ENCODE assay signal across 9 cellular contexts in genomic region chr9:130043654-130044623, GRCh38. TPM values are rescaled to one million over a fixed set of nuclear protein-coding genes. Genes with fewer than 3 reads are reported as not detected.
DNase-seq lines count a peak whose midpoint lies in the region; ATAC-seq, FAIRE-seq and TF ChIP-seq lines count a peak whose summit lies in the region.
"Had no signal": no experiment of that assay in that cellular context is flagged by ENCODE, and none has a peak within 500 bp of the region (broad histone marks: within the 10 kb centered on the region; RNA-seq: fewer than 3 reads in every experiment).

No MANE protein-coding gene starts in this region.

- no peak for DNase-seq in A549 (ENCODE audit: low read depth in 1 of 2, low spot score in 1 of 2)
- no peak for DNase-seq in astrocyte of the cerebellum (ENCODE audit: low read depth)
- no peak for DNase-seq in SKM-1 (lab: John Stamatoyannopoulos, UW; ENCODE audit: unreplicated experiment)
- no peak for DNase-seq in DMS79 treated with DMSO at 0.1 percent for 48 hours (lab: John Stamatoyannopoulos, UW)
- DNase-seq in RCC 7860 (ENCODE audit: low spot score), result no peak

- H3K9me3 Mint-ChIP-seq in stimulated activated memory B cell treated with anti-CD40 and anti-IgM and Interleukin-4, amounts not matched to agents 10 μg/mL and 1 μg/mL and 100 μg/mL, for 72 hours, result no peaks in the 10 kb centered on the region

- peak overlapping the region; percentile 95 for H3K4me3 Mint-ChIP-seq in stimulated activated memory B cell treated with anti-CD40 and anti-IgM and Interleukin-4, amounts not matched to agents 10 μg/mL and 1 μg/mL and 100 μg/mL, for 72 hours

- POLR2A ChIA-PET in A549 (lab: Yijun Ruan, JAX), result interaction anchor here (2.6 to 4.6 kb wide), 2 partner anchors 10 to 159 kb away, joined by 10 to 28 read pairs; partner anchors contain the start of gene GPR107
- POLR2A ChIA-PET in HEK293 (lab: Yijun Ruan, JAX), result interaction anchor here (0.6 to 4.2 kb wide), 13 partner anchors 9 to 209 kb away, joined by 3 to 42 read pairs (median 3); partner anchors contain the start of gene GPR107

- peak overlapping the region; percentile 94 for H3K4me2 ChIP-seq in A549

- in situ Hi-C loops in astrocyte of the cerebellum (cut with HindIII; ENCODE audit: low sequenced_read_pairs), result no loop called here

- H3K27ac ChIP-seq in A549, result peak overlapping the region; percentile 55 to 94; a peak in 5 of 6 replicates
- H3K27ac ChIP-seq in HEK293 (ENCODE audit: extremely low read depth, low read depth, low read length), result no peak overlapping the region; the same call in 1 of the 2 replicates
- no peak overlapping the region for H3K27ac ChIP-seq in iPS-20b (ENCODE audit: low read length)

- H3K4me1 ChIP-seq in A549 (peaks cover 13% of the 10 kb centered on the region), HEK293 (ENCODE audit: control insufficient read depth, insufficient read depth, low read length) (peaks cover 9% of the 10 kb centered on the region), iPS-20b (ENCODE audit: insufficient read depth, low read length) (peaks cover 7% of the 10 kb centered on the region; the same call in 1 of the 2 replicates)

- H3K27ac Mint-ChIP-seq in stimulated activated memory B cell treated with anti-CD40 and anti-IgM and Interleukin-4, amounts not matched to agents 10 μg/mL and 1 μg/mL and 100 μg/mL, for 72 hours, result peak overlapping the region; percentile 100

- no peak for TF ChIP-seq EP300 in A549 (IDR thresholded peaks at IDR 0.05)

- peaks cover 27% of the 10 kb centered on the region for H3K36me3 Mint-ChIP-seq in stimulated activated memory B cell treated with anti-CD40 and anti-IgM and Interleukin-4, amounts not matched to agents 10 μg/mL and 1 μg/mL and 100 μg/mL, for 72 hours

- H3K4me3 ChIP-seq in A549, result peak overlapping the region; percentile 99
- peak overlapping the region; percentile 57 for H3K4me3 ChIP-seq in HEK293 (ENCODE audit: low read depth, low read length)
- H3K4me3 ChIP-seq in astrocyte of the cerebellum (ENCODE audit: low read depth, low read length), result peak overlapping the region; percentile 91
- peak overlapping the region; percentile 59 for H3K4me3 ChIP-seq in iPS-20b (ENCODE audit: low read length)

- CTCF ChIA-PET in A549 (lab: Yijun Ruan, JAX), result interaction anchor here (2.5 kb wide), 1 partner anchor 10 kb away, joined by 6 read pairs; the partner anchor contains the start of gene GPR107
- CTCF ChIA-PET in HEK293 (lab: Yijun Ruan, JAX), result interaction anchor here (0.5 to 1.0 kb wide), 9 partner anchors 9 to 242 kb away, joined by 3 to 4 read pairs (median 3); no protein-coding TSS in a partner anchor

- peak overlapping the region; percentile 63; the same call in 1 of the 2 replicates for H3K9ac ChIP-seq in iPS-20b (ENCODE audit: low read depth, low read length)

- no peak for TF ChIP-seq POLR2A in A549 (IDR thresholded peaks at IDR 0.05; ENCODE audit: low read length)

- H3K4me1 Mint-ChIP-seq in stimulated activated memory B cell treated with anti-CD40 and anti-IgM and Interleukin-4, amounts not matched to agents 10 μg/mL and 1 μg/mL and 100 μg/mL, for 72 hours, result peaks cover 42% of the 10 kb centered on the region

- H3K9me3 ChIP-seq in A549, result no peaks in the 10 kb centered on the region
- no peaks in the 10 kb centered on the region for H3K9me3 ChIP-seq in HEK293 (ENCODE audit: control insufficient read depth, insufficient read depth, low read depth, low read length)
- no peaks in the 10 kb centered on the region for H3K9me3 ChIP-seq in iPS-20b (ENCODE audit: insufficient read depth, low read depth, low read length)

- ATAC-seq in A549, result peak; percentile 5 to 21; a peak in 4 of 6 replicates
- no peak for ATAC-seq in stimulated activated memory B cell treated with anti-CD40 and anti-IgM and Interleukin-4, amounts not matched to agents 10 μg/mL and 1 μg/mL and 100 μg/mL, for 72 hours

- TF ChIP-seq CTCF in A549 (IDR thresholded peaks at IDR 0.05) (no peak; the same call in 2 of the 3 replicates), HEK293 (tag by site-specific recombination; IDR thresholded peaks at IDR 0.05) (no peak), astrocyte of the cerebellum (IDR thresholded peaks at IDR 0.05; ENCODE audit: low read depth, low read length, missing control alignments) (peak; percentile 8)

- H3K36me3 ChIP-seq in HEK293 (ENCODE audit: control insufficient read depth in 2 of 2, insufficient read depth in 1 of 2, low read length in 2 of 2) (no peaks in the 10 kb centered on the region), iPS-20b (ENCODE audit: insufficient read depth, low read depth, low read length) (no peaks in the 10 kb centered on the region)

- FAIRE-seq in A549 (lab: Jason Lieb, UNC) (no peak), RCC 7860 (lab: Jason Lieb, UNC) (no peak)
- FAIRE-seq: islet of Langerhans had no signal

- 61% methylated on average over 37 of the region's 37 CpGs for WGBS in A549 (ENCODE audit: missing lambda C conversion rate)

- no peaks in the 10 kb centered on the region for H3K27me3 Mint-ChIP-seq in stimulated activated memory B cell treated with anti-CD40 and anti-IgM and Interleukin-4, amounts not matched to agents 10 μg/mL and 1 μg/mL and 100 μg/mL, for 72 hours

- no peak for TF ChIP-seq RAD21 in A549 (conservative IDR thresholded peaks at IDR 0.05 in 1 of 2, IDR thresholded peaks at IDR 0.05 in 1 of 2)

- H3K27me3 ChIP-seq in iPS-20b (ENCODE audit: insufficient read depth, low read length), result peaks cover 22% of the 10 kb centered on the region

TF ChIP-seq in A549, 52 proteins besides CTCF, POLR2A, EP300 and RAD21:
- TF ChIP-seq MAX (IDR thresholded peaks at IDR 0.05), result peak; percentile 67; the same call in 1 of the 2 replicates
- TF ChIP-seq RARB (CRISPR knock-in tag; IDR thresholded peaks at IDR 0.05), result no peak
- TF ChIP-seq E2F6 (IDR thresholded peaks at IDR 0.05; ENCODE audit: borderline replicate concordance, low read depth), result 0 out of 2 replicates have a peak, but pooled peaks have one; percentile 55

TF ChIP-seq in HEK293, 187 proteins besides CTCF, POLR2A, EP300 and RAD21:
- TF ChIP-seq ZNF121 (tag by site-specific recombination; IDR thresholded peaks at IDR 0.05) (peak; percentile 92), ZNF433 (tag by site-specific recombination; IDR thresholded peaks at IDR 0.05; ENCODE audit: low read depth) (no peak), ZIC2 (tag by site-specific recombination; IDR thresholded peaks at IDR 0.05) (peak; percentile 3; the same call in 1 of the 2 replicates), ZBTB17 (tag by site-specific recombination; IDR thresholded peaks at IDR 0.05) (peak; percentile 70), ZNF341 (tag by site-specific recombination; IDR thresholded peaks at IDR 0.05; ENCODE audit: low read depth) (peak; percentile 51)

RNA-seq across cellular contexts. Expression of gene FNBP1, which starts 0.9 kb away (rescaled TPM):
- polyA plus RNA-seq in A549 (2011; rRNA removed) (15.6 and 17.9 TPM in 2 replicates), A549 (2017; fragmentation: RNase III; extraction: RNeasy Plus Mini Kit Qiagen cat#74134 plus additional on column Dnase treatment) (10.3 to 11.4 TPM (median 10.6 TPM) in 3 replicates)
- polyA plus RNA-seq in A549 (2012; cell fraction: cytosol; rRNA removed), result 4.0 and 4.8 TPM in 2 replicates
- polyA plus RNA-seq in A549 (2012; cell fraction: nucleus; rRNA removed), result 3.6 and 5.7 TPM in 2 replicates
- 9.6 and 13.6 TPM in 2 replicates for polyA minus RNA-seq in A549 (2011; rRNA and poly(A)+ RNA removed)

RNA-seq across cellular contexts. Expression of gene GPR107, which starts 9.8 kb away (rescaled TPM):
- 45.1 and 62.4 TPM in 2 replicates for polyA plus RNA-seq in A549 (2011; rRNA removed)
- polyA plus RNA-seq in A549 (2012; cell fraction: cytosol; rRNA removed), result 10.7 and 13.8 TPM in 2 replicates
- polyA plus RNA-seq in A549 (2012; cell fraction: nucleus; rRNA removed), result 13.7 and 18.7 TPM in 2 replicates
- 28.1 to 30.1 TPM (median 28.2 TPM) in 3 replicates for polyA plus RNA-seq in A549 (2017; fragmentation: RNase III; extraction: RNeasy Plus Mini Kit Qiagen cat#74134 plus additional on column Dnase treatment)
- polyA minus RNA-seq in A549 (2011; rRNA and poly(A)+ RNA removed), result 29.6 and 51.4 TPM in 2 replicates

Comparison
In these comparisons a context has a peak if more than half of its experiments do, and no peak if none do; other contexts are left out.
1. H3K27ac ChIP-seq: peak in A549 (2 of 2); none in HEK293 (single experiment) and iPS-20b (single experiment).
2. Peak in every context shown above with its lines, with median percentiles within 50 percentile points of each other: H3K4me3 ChIP-seq.